In genomic region chr19:20558011-20558410, GRCh38 we compare ENCODE assay signal across 1 cellular context.
TF ChIP-seq lines count a peak whose summit lies in the region.

No MANE protein-coding gene starts in this region.

TF ChIP-seq in GM23338, 12 proteins besides CTCF, POLR2A, EP300 and RAD21 (continued from another document):
- TF ChIP-seq REST (IDR thresholded peaks at IDR 0.05; ENCODE audit: unreplicated experiment) (no peak), POLR2AphosphoS5 (IDR thresholded peaks at IDR 0.05; ENCODE audit: low read depth) (no peak), ZNF114 (CRISPR knock-in tag; IDR thresholded peaks at IDR 0.05) (no peak), JUNB (IDR thresholded peaks at IDR 0.05; ENCODE audit: unreplicated experiment) (no peak)
